ENCODE assay signal across 8 cellular contexts in the genomic region with DNA sequence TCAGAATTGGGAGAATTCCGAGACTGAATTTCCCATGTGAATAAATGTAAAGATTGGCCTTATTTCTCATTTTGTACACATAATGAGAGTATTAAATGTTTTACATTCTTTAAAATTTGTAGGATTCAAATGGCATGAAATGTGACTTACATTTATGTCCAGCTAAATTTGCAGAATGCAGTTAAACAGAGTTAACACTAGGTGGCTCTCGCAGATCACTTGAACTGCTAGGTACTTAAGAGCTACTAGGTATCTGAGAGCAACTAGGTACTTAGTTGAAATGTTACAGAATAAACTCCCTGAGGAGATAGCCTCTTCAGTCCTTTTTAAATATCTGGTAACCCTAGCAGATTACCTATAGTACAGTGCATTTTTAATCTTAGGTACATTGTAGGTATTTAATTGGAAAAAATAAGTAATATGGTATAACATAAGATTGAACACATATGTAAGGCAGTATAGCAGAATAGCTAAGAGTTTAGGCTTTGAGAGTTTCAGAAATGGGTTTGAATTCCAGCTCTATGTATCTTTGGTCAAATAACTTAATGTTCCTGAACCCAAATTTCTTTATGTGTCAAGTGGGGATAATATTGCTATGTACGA.
DNase-seq lines count a peak whose midpoint lies in the region; ATAC-seq, FAIRE-seq and TF ChIP-seq lines count a peak whose summit lies in the region.

No MANE protein-coding gene starts in this region.

- no peak overlapping the region for H3K4me2 ChIP-seq in PC-9
- H3K4me2 ChIP-seq in HepG2 (ENCODE audit: low read depth, low read length), result no peak overlapping the region

- ATAC-seq in GM21528 (IDR thresholded peaks at IDR 0.05; ENCODE audit: low FRiP score, unreplicated experiment) (peak; percentile 66), HepG2 (peak; percentile 79)

- H3K27me3 ChIP-seq in PC-9 (ENCODE audit: insufficient read depth, low read depth), result no peaks in the 10 kb centered on the region
- H3K27me3 ChIP-seq in HepG2 (ENCODE audit: control insufficient read depth in 1 of 2, insufficient read depth in 2 of 2, low read length in 2 of 2), result no peaks in the 10 kb centered on the region
- no peaks in the 10 kb centered on the region for H3K27me3 ChIP-seq in tibial nerve

- no peaks in the 10 kb centered on the region for H3K36me3 ChIP-seq in PC-9 (ENCODE audit: low read depth)
- peaks cover 2 to 15% of the 10 kb centered on the region in 2 experiments; a peak in 3 of 5 replicates for H3K36me3 ChIP-seq in HepG2 (replicated peaks in 1 of 2; ENCODE audit: control insufficient read depth in 1 of 2, insufficient read depth in 2 of 2, low read length in 2 of 2)
- H3K36me3 ChIP-seq in tibial nerve, result peaks cover 0 to 48% (median 0%) of the 10 kb centered on the region in 3 donors

- TF ChIP-seq RAD21 in HepG2 (CRISPR knock-in tag; IDR thresholded peaks at IDR 0.05), result peak; percentile 65

- H2AFZ ChIP-seq in PC-9 (no peak overlapping the region), HepG2 (ENCODE audit: low read length) (no peak overlapping the region)

- DNase-seq in DMS114 treated with DMSO at 0.1 percent for 48 hours (lab: John Stamatoyannopoulos, UW; ENCODE audit: unreplicated experiment), result peak; percentile 60
- peak; percentile 58 for DNase-seq in M059J (ENCODE audit: low read depth)
- peak; percentile 2 to 51 for DNase-seq in PC-9
- peak; percentile 94 for DNase-seq in choroid plexus epithelial cell (ENCODE audit: low read depth)
- peak; percentile 54 for DNase-seq in HepG2 (ENCODE audit: low spot score)
- DNase-seq in tibial nerve (ENCODE audit: low spot score in 2 of 2), result no peak
- DNase-seq in T-helper 9 cell, result no peak

- no peaks in the 10 kb centered on the region for H3K9me2 ChIP-seq in PC-9 (ENCODE audit: insufficient read depth)

- peak; percentile 76 for FAIRE-seq in HepG2 (lab: Jason Lieb, UNC)

- no peaks in the 10 kb centered on the region for H3K4me1 ChIP-seq in PC-9 (replicated peaks; ENCODE audit: insufficient read depth)
- no peaks in the 10 kb centered on the region for H3K4me1 ChIP-seq in HepG2 (ENCODE audit: insufficient read depth, low read length)
- H3K4me1 ChIP-seq in tibial nerve, result no peaks in the 10 kb centered on the region

- CTCF ChIA-PET in PC-9 (lab: Charles Lee) (interaction anchor here (0.7 to 1.1 kb wide), 4 partner anchors 12 to 1683 kb away, joined by 3 to 4 read pairs (median 3); no protein-coding TSS in a partner anchor), HepG2 (lab: Yijun Ruan, JAX; ENCODE audit: low intra/inter-chr PET ratio, low total read pairs) (interaction anchor here (1.1 kb wide), 2 partner anchors 530 to 554 kb away, joined by 3 to 5 read pairs; no protein-coding TSS in a partner anchor)

- POLR2A ChIA-PET in PC-9 (lab: Charles Lee; ENCODE audit: unreplicated experiment), result no interaction called here
- POLR2A ChIA-PET in HepG2 (lab: Yijun Ruan, JAX), result no interaction called here

- H3F3A ChIP-seq in PC-9 (ENCODE audit: insufficient read depth, low read depth), result no peaks in the 10 kb centered on the region

- H3K4me3 ChIP-seq in PC-9 (no peak overlapping the region), choroid plexus epithelial cell (ENCODE audit: low read depth, low read length) (no peak overlapping the region), HepG2 (replicated peaks in 1 of 3; ENCODE audit: insufficient read depth in 1 of 3, low read depth in 2 of 3, low read length in 3 of 3) (no peak overlapping the region), tibial nerve (no peak overlapping the region)

- no peaks in the 10 kb centered on the region for H3K79me2 ChIP-seq in PC-9 (ENCODE audit: low read depth)
- no peaks in the 10 kb centered on the region for H3K79me2 ChIP-seq in HepG2 (ENCODE audit: insufficient read depth, low read length)

- intact Hi-C loops in PC-9 (cut with micrococcal nuclease; ENCODE audit: unreplicated experiment), result loop anchor here (1.0 to 10.0 kb wide), 4 partner anchors 527 to 943 kb away; no protein-coding TSS in a partner anchor
- intact Hi-C loops in HepG2 (cut with micrococcal nuclease; ENCODE audit: unreplicated experiment), result loop anchor here (1.0 to 5.0 kb wide), 3 partner anchors 136 to 554 kb away; partner anchors contain the start of gene DACT1

- no peak overlapping the region for H3K27ac ChIP-seq in PC-9
- no peak overlapping the region for H3K27ac ChIP-seq in HepG2 (ENCODE audit: extremely low read length, insufficient read depth, low read length)
- no peak overlapping the region for H3K27ac ChIP-seq in tibial nerve

- BruUV-seq in PC-9 (replicated peaks; lab: Mats Ljungman, UMichigan), result no TSS peak
- no TSS peak for BruUV-seq in HepG2 (replicated peaks; lab: Mats Ljungman, UMichigan)

- H3K9me3 ChIP-seq in PC-9 (ENCODE audit: insufficient read depth, low read depth) (no peaks in the 10 kb centered on the region), HepG2 (ENCODE audit: low read length) (no peaks in the 10 kb centered on the region), tibial nerve (no peaks in the 10 kb centered on the region)

- TF ChIP-seq CTCF in PC-9 (conservative IDR thresholded peaks at IDR 0.05) (peak; percentile 86), choroid plexus epithelial cell (conservative IDR thresholded peaks at IDR 0.05; ENCODE audit: low read depth, low read length) (peak; percentile 78), HepG2 (CRISPR knock-in tag; IDR thresholded peaks at IDR 0.05) (peak; percentile 79), tibial nerve (IDR thresholded peaks at IDR 0.05) (peak; percentile 70 to 84 (median 74))

- TF ChIP-seq POLR2A in HepG2 (IDR thresholded peaks at IDR 0.05; ENCODE audit: insufficient read depth in 1 of 2, low read depth in 2 of 2, low read length in 2 of 2) (no peak), tibial nerve (IDR thresholded peaks at IDR 0.05) (no peak)

- in situ Hi-C loops in HepG2 (cut with HindIII; ENCODE audit: extremely low pct_ligation_motif_present, low pct_unique_long_range_greater_than_20kb), result loop anchor here (10.0 kb wide), 2 partner anchors 523 to 553 kb away; no protein-coding TSS in a partner anchor

- no peak overlapping the region for H3K9ac ChIP-seq in HepG2 (ENCODE audit: insufficient read depth, low read depth, low read length)

- WGBS in HepG2 (ENCODE audit: low lambda C conversion rate), result 44% methylated on average over 3 of the region's 3 CpGs
- 41 to 44% methylated on average over 3 of the region's 3 CpGs for WGBS in tibial nerve, 2 donors

- H4K20me1 ChIP-seq in PC-9 (ENCODE audit: insufficient read depth) (no peaks in the 10 kb centered on the region), HepG2 (ENCODE audit: insufficient read depth, low read length) (no peaks in the 10 kb centered on the region)

- TF ChIP-seq EP300 in HepG2 (IDR thresholded peaks at IDR 0.05; ENCODE audit: low read depth in 2 of 2, low read length in 2 of 2), result no peak
- no peak for TF ChIP-seq EP300 in HepG2 (CRISPR knock-in tag; IDR thresholded peaks at IDR 0.05; ENCODE audit: borderline replicate concordance)
- TF ChIP-seq EP300 in tibial nerve (IDR thresholded peaks at IDR 0.05), result no peak

TF ChIP-seq in HepG2, 621 proteins besides CTCF, POLR2A, EP300 and RAD21 (continues in another document):
- TF ChIP-seq ZNF431 (CRISPR knock-in tag; IDR thresholded peaks at IDR 0.05; ENCODE audit: borderline replicate concordance, low read depth) (no peak), ZNF777 (CRISPR knock-in tag; IDR thresholded peaks at IDR 0.05) (no peak), EED (CRISPR knock-in tag; IDR thresholded peaks at IDR 0.05) (no peak), ATM (IDR thresholded peaks at IDR 0.05; ENCODE audit: borderline replicate concordance) (no peak), CBX2 (IDR thresholded peaks at IDR 0.05; ENCODE audit: low read depth, low read length) (no peak), CBX2 (CRISPR knock-in tag; IDR thresholded peaks at IDR 0.05; ENCODE audit: low read depth) (no peak), TAF1 (CRISPR knock-in tag; IDR thresholded peaks at IDR 0.05) (no peak)
- TF ChIP-seq, protein P1, sequence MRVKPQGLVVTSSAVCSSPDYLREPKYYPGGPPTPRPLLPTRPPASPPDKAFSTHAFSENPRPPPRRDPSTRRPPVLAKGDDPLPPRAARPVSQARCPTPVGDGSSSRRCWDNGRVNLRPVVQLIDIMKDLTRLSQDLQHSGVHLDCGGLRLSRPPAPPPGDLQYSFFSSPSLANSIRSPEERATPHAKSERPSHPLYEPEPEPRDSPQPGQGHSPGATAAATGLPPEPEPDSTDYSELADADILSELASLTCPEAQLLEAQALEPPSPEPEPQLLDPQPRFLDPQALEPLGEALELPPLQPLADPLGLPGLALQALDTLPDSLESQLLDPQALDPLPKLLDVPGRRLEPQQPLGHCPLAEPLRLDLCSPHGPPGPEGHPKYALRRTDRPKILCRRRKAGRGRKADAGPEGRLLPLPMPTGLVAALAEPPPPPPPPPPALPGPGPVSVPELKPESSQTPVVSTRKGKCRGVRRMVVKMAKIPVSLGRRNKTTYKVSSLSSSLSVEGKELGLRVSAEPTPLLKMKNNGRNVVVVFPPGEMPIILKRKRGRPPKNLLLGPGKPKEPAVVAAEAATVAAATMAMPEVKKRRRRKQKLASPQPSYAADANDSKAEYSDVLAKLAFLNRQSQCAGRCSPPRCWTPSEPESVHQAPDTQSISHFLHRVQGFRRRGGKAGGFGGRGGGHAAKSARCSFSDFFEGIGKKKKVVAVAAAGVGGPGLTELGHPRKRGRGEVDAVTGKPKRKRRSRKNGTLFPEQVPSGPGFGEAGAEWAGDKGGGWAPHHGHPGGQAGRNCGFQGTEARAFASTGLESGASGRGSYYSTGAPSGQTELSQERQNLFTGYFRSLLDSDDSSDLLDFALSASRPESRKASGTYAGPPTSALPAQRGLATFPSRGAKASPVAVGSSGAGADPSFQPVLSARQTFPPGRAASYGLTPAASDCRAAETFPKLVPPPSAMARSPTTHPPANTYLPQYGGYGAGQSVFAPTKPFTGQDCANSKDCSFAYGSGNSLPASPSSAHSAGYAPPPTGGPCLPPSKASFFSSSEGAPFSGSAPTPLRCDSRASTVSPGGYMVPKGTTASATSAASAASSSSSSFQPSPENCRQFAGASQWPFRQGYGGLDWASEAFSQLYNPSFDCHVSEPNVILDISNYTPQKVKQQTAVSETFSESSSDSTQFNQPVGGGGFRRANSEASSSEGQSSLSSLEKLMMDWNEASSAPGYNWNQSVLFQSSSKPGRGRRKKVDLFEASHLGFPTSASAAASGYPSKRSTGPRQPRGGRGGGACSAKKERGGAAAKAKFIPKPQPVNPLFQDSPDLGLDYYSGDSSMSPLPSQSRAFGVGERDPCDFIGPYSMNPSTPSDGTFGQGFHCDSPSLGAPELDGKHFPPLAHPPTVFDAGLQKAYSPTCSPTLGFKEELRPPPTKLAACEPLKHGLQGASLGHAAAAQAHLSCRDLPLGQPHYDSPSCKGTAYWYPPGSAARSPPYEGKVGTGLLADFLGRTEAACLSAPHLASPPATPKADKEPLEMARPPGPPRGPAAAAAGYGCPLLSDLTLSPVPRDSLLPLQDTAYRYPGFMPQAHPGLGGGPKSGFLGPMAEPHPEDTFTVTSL (CRISPR knock-in tag; IDR thresholded peaks at IDR 0.05; ENCODE audit: borderline replicate concordance), result no peak

Comparison
In these comparisons a context has a peak if more than half of its experiments do, and no peak if none do; other contexts are left out.
1. DNase-seq: peak in DMS114 treated with DMSO at 0.1 percent for 48 hours (single experiment), M059J (single experiment), PC-9 (2 of 2), choroid plexus epithelial cell (single experiment) and HepG2 (single experiment); none in tibial nerve (0 of 2) and T-helper 9 cell (single experiment).
2. Peak in every context shown above with its lines, with median percentiles within 50 percentile points of each other: CTCF ChIP-seq.